In genomic region chr7:55536619-55537457, GRCh38 we compare ENCODE assay signal across 14 cellular contexts. TPM values are rescaled to one million over a fixed set of nuclear protein-coding genes. Genes with fewer than 3 reads are reported as not detected.
DNase-seq lines count a peak whose midpoint lies in the region; ATAC-seq and TF ChIP-seq lines count a peak whose summit lies in the region.
"Had no signal": no experiment of that assay in that cellular context is flagged by ENCODE, and none has a peak within 500 bp of the region (broad histone marks: within the 10 kb centered on the region; RNA-seq: fewer than 3 reads in every experiment).

No MANE protein-coding gene starts in this region.

- peaks cover 14% of the 10 kb centered on the region for H3K36me3 Mint-ChIP-seq in brain

- H3K4me1 ChIP-seq in KMS-11 (ENCODE audit: low read depth, poor library complexity, severe bottlenecking), result peaks cover 87% of the 10 kb centered on the region
- H3K4me1 ChIP-seq in psoas muscle, result peaks cover 80% of the 10 kb centered on the region
- no peaks in the 10 kb centered on the region for H3K4me1 ChIP-seq in smooth muscle cell (ENCODE audit: low read depth)

- no peak overlapping the region for H3K4me3 Mint-ChIP-seq in brain

- H3K9me3 ChIP-seq in psoas muscle (no peaks in the 10 kb centered on the region), smooth muscle cell (replicated peaks; ENCODE audit: low read depth) (no peaks in the 10 kb centered on the region)
- H3K9me3 ChIP-seq: esophagus squamous epithelium had no signal

- peak overlapping the region in 4 of 5 experiments; percentile 14 to 75 (median 43) for H3K27ac Mint-ChIP-seq in brain

- intact Hi-C loops in psoas muscle (cut with DNase I), result no loop called here

- peak; percentile 40; the same call in 1 of the 3 replicates for TF ChIP-seq CTCF in GM12872 (IDR thresholded peaks at IDR 0.05; ENCODE audit: insufficient read depth, low read depth, low read length)
- no peak for TF ChIP-seq CTCF in KMS-11 (conservative IDR thresholded peaks at IDR 0.05; ENCODE audit: low read depth, low read length)
- TF ChIP-seq CTCF in brain (conservative IDR thresholded peaks at IDR 0.05), result no peak
- TF ChIP-seq CTCF in psoas muscle (IDR thresholded peaks at IDR 0.05), result no peak
- TF ChIP-seq CTCF in smooth muscle cell (IDR thresholded peaks at IDR 0.05; ENCODE audit: borderline replicate concordance, insufficient read depth, poor library complexity, severe bottlenecking), result no peak

- H3K9me3 Mint-ChIP-seq in brain, result peaks cover 0 to 3% (median 0%) of the 10 kb centered on the region in 5 experiments

- no peak overlapping the region for H3K4me3 ChIP-seq in KMS-11 (IDR thresholded peaks at IDR 0.05; ENCODE audit: insufficient read depth, low read depth, low read length)
- H3K4me3 ChIP-seq in psoas muscle, result no peak overlapping the region
- H3K4me3 ChIP-seq in smooth muscle cell, result no peak overlapping the region
- H3K4me3 ChIP-seq: esophagus squamous epithelium, PC-9 had no signal

- H3K4me2 ChIP-seq in KMS-11, result peak overlapping the region; percentile 67; the same call in 1 of the 2 replicates
- H3K4me2 ChIP-seq in smooth muscle cell, result no peak overlapping the region
- H3K4me2 ChIP-seq: PC-9 had no signal

- H3K36me3 ChIP-seq in KMS-11 (ENCODE audit: insufficient read depth), result peaks cover 8% of the 10 kb centered on the region; the same call in 1 of the 2 replicates
- H3K36me3 ChIP-seq in psoas muscle (ENCODE audit: insufficient read depth in 1 of 2, low read depth in 1 of 2), result no peaks in the 10 kb centered on the region
- H3K36me3 ChIP-seq in smooth muscle cell (ENCODE audit: low read depth), result no peaks in the 10 kb centered on the region
- H3K36me3 ChIP-seq: esophagus squamous epithelium had no signal

- H3K9ac ChIP-seq in KMS-11, result no peak overlapping the region
- no peak overlapping the region for H3K9ac ChIP-seq in smooth muscle cell (ENCODE audit: low read depth)

- H3K27me3 Mint-ChIP-seq in brain, result peaks cover 3% of the 10 kb centered on the region

- peaks cover 7% of the 10 kb centered on the region for H3F3A ChIP-seq in smooth muscle cell (ENCODE audit: low read depth)

- H4K20me1 ChIP-seq in KMS-11 (ENCODE audit: insufficient read depth) (peaks cover 3% of the 10 kb centered on the region; the same call in 1 of the 2 replicates), smooth muscle cell (ENCODE audit: low read depth) (peaks cover 73% of the 10 kb centered on the region)

- H3K27me3 ChIP-seq in KMS-11 (ENCODE audit: insufficient read depth, low read depth) (no peaks in the 10 kb centered on the region), psoas muscle (ENCODE audit: insufficient read depth in 3 of 3, low read length in 2 of 3) (no peaks in the 10 kb centered on the region), smooth muscle cell (ENCODE audit: low read depth) (no peaks in the 10 kb centered on the region)
- H3K27me3 ChIP-seq: esophagus squamous epithelium had no signal

- peaks cover 84% of the 10 kb centered on the region for H3K4me1 Mint-ChIP-seq in brain

- H3K27ac ChIP-seq in KMS-11 (peak overlapping the region; percentile 90; the same call in 1 of the 2 replicates), psoas muscle (peak overlapping the region; percentile 48), smooth muscle cell (ENCODE audit: low read depth) (no peak overlapping the region)

- DNase-seq in psoas muscle (no peak), smooth muscle cell (lab: John Stamatoyannopoulos, UW; ENCODE audit: unreplicated experiment) (no peak), H4 (ENCODE audit: low spot score) (no peak)
- no peak for DNase-seq in stimulated activated CD4-positive, alpha-beta T cell treated with anti-CD3 and anti-CD28 coated beads, Interleukin-15, amount 100 ng/mL, for 24 hours
- DNase-seq: activated CD8-positive, alpha-beta memory T cell treated with anti-CD3 and anti-CD28 coated beads, Interleukin-2, amount 50 U/mL, for 4 hours; DMS153; esophagus squamous epithelium; PC-9; stimulated activated CD4-positive, alpha-beta T cell treated with anti-CD3 and anti-CD28 coated beads, Interleukin-12 subunit alpha, Interleukin-12 subunit beta, amount 100 ng/mL, for 4 hours; stimulated activated CD8-positive, alpha-beta memory T cell treated with anti-CD3 and anti-CD28 coated beads, Interleukin-4, amount 100 ng/mL, for 48 hours; T1000 had no signal

- 84 to 95% (median 86%) methylated on average over 23 of the region's 23 CpGs for WGBS in psoas muscle, 3 donors
- WGBS in smooth muscle cell (ENCODE audit: low lambda C conversion rate), result 93% methylated on average over 23 of the region's 23 CpGs

- no peak for ATAC-seq in psoas muscle

- H2AFZ ChIP-seq in KMS-11 (ENCODE audit: low read depth) (no peak overlapping the region), smooth muscle cell (ENCODE audit: low read depth) (no peak overlapping the region)
- H2AFZ ChIP-seq: PC-9 had no signal

- H3K79me2 ChIP-seq in KMS-11 (ENCODE audit: insufficient read depth, low read depth) (peaks cover 76% of the 10 kb centered on the region), smooth muscle cell (ENCODE audit: low read depth) (no peaks in the 10 kb centered on the region)

RNA-seq across cellular contexts. Expression of gene VOPP1, which starts 35.5 kb away (rescaled TPM):
- polyA plus RNA-seq in brain (ENCODE audit: insufficient read depth, low read depth, low replicate concordance) (101 TPM), psoas muscle (10 to 100 TPM; 16.3 to 45.7 (median 19.5) TPM), smooth muscle cell (13.4 and 18.3 TPM in 2 replicates)
- total RNA-seq in psoas muscle (10 to 100 TPM; 21.6 to 31.9 (median 30.5) TPM), smooth muscle cell (25.8 and 26.6 TPM in 2 replicates)
- 148 and 152 TPM in 2 replicates for total RNA-seq in H4 (2014; rRNA removed; shearing (Covaris generic))
